In genomic region chr14:99481745-99482099, GRCh38 we compare ENCODE assay signal across 8 cellular contexts. TPM values are rescaled to one million over a fixed set of nuclear protein-coding genes. Genes with fewer than 3 reads are reported as not detected.
DNase-seq lines count a peak whose midpoint lies in the region; ATAC-seq and TF ChIP-seq lines count a peak whose summit lies in the region.

No MANE protein-coding gene starts in this region.

- no peaks in the 10 kb centered on the region for H3K9me3 Mint-ChIP-seq in mesothelial cell of epicardium

- peak; percentile 22 for TF ChIP-seq CTCF in choroid plexus epithelial cell (conservative IDR thresholded peaks at IDR 0.05; ENCODE audit: low read depth, low read length)
- no peak for TF ChIP-seq CTCF in mesothelial cell of epicardium (IDR thresholded peaks at IDR 0.05; ENCODE audit: unreplicated experiment)

- no peaks in the 10 kb centered on the region for H3K36me3 Mint-ChIP-seq in mesothelial cell of epicardium

- H3K27ac Mint-ChIP-seq in mesothelial cell of epicardium, result peak overlapping the region; percentile 100

- DNase-seq in activated T-cell treated with anti-CD3 and anti-CD28 coated beads for 24 hours (ENCODE audit: low read depth) (peak; percentile 14), OCI-M1 (lab: John Stamatoyannopoulos, UW) (peak; percentile 30), choroid plexus epithelial cell (ENCODE audit: low read depth) (peak; percentile 52), mesothelial cell of epicardium (ENCODE audit: low spot score in 2 of 2, unreplicated experiment in 2 of 2) (no peak), amygdala (lab: John Stamatoyannopoulos, UW) (no peak)
- DNase-seq in activated T-cell treated with anti-CD3 and anti-CD28 coated beads, Interleukin-2, amount 50 U/mL, for 1 hour, result no peak

- peaks cover 44% of the 10 kb centered on the region for H3K4me1 Mint-ChIP-seq in mesothelial cell of epicardium

- ATAC-seq in HG03039 (IDR thresholded peaks at IDR 0.05; ENCODE audit: unreplicated experiment), result no peak
- no peak for ATAC-seq in HG02973 (IDR thresholded peaks at IDR 0.05; ENCODE audit: unreplicated experiment)

- H3K4me3 Mint-ChIP-seq in mesothelial cell of epicardium, result peak overlapping the region; percentile 98

- H3K4me3 ChIP-seq in choroid plexus epithelial cell (ENCODE audit: low read depth, low read length), result peak overlapping the region; percentile 92

- H3K27me3 Mint-ChIP-seq in mesothelial cell of epicardium (ENCODE audit: low read depth), result no peaks in the 10 kb centered on the region

RNA-seq across cellular contexts. Expression of gene CCNK, which starts 0.5 kb away (rescaled TPM):
- total RNA-seq in mesothelial cell of epicardium, result 65.1 to 71.9 TPM (median 67.9 TPM) in 3 replicates

RNA-seq across cellular contexts. Expression of gene SETD3, which starts 1.1 kb away (rescaled TPM):
- 47.4 to 49.3 TPM (median 47.7 TPM) in 3 replicates for total RNA-seq in mesothelial cell of epicardium

Comparison
In these comparisons a context has a peak if more than half of its experiments do, and no peak if none do; other contexts are left out.
1. DNase-seq: peak in activated T-cell treated with anti-CD3 and anti-CD28 coated beads for 24 hours (single experiment), OCI-M1 (single experiment) and choroid plexus epithelial cell (single experiment); none in activated T-cell treated with anti-CD3 and anti-CD28 coated beads, Interleukin-2, amount 50 U/mL, for 1 hour (single experiment), mesothelial cell of epicardium (0 of 2) and amygdala (0 of 56).